Comparison of ENCODE assay signal across 8 cellular contexts in genomic region chr14:45531022-45531421, GRCh38.
"Had no signal": no experiment of that assay in that cellular context is flagged by ENCODE, and none has a peak within 500 bp of the region (broad histone marks: within the 10 kb centered on the region; RNA-seq: fewer than 3 reads in every experiment).

No MANE protein-coding gene starts in this region.

- FAIRE-seq: HepG2, HTR-8/SVneo, K562 had no signal

- ATAC-seq: HepG2, K562 had no signal

- H3K27ac ChIP-seq: HL-60 had no signal

- H3K27ac Mint-ChIP-seq: IgD-negative memory B cell had no signal

- H3K4me1 Mint-ChIP-seq: IgD-negative memory B cell had no signal

- H3K4me3 ChIP-seq: K562 had no signal

- DNase-seq: IMR-90, KBM-7, KG1 had no signal

- H3K4me3 Mint-ChIP-seq: IgD-negative memory B cell had no signal
